In genomic region chr7:139294951-139295555, GRCh38 we compare ENCODE assay signal across 24 cellular contexts.
"Had no signal": no experiment of that assay in that cellular context is flagged by ENCODE, and none has a peak within 500 bp of the region (broad histone marks: within the 10 kb centered on the region; RNA-seq: fewer than 3 reads in every experiment).

No MANE protein-coding gene starts in this region.

- H3K4me3 ChIP-seq: cardiac muscle cell, esophagus squamous epithelium, left ventricle myocardium inferior, mucosa of descending colon, sigmoid colon, spleen, testis had no signal

- DNase-seq: activated CD8-positive, alpha-beta memory T cell treated with anti-CD3 and anti-CD28 coated beads for 24 hours; activated CD8-positive, alpha-beta memory T cell treated with anti-CD3 and anti-CD28 coated beads, Interleukin-2, amount 50 U/mL, for 48 hours; activated gamma-delta T cell; activated T-cell treated with anti-CD3 and anti-CD28 coated beads, Interleukin-2, amount 50 U/mL, for 72 hours; amniotic stem cell; effector memory CD4-positive, alpha-beta T cell; esophagus squamous epithelium; islet precursor cell; left ventricle myocardium inferior; mucosa of descending colon; naive thymus-derived CD8-positive, alpha-beta T cell; sigmoid colon; spleen; stimulated activated CD4-positive, alpha-beta T cell treated with anti-CD3 and anti-CD28 coated beads, Interleukin-4, amount 100 ng/mL, for 4 hours; T-helper 1 cell; T-helper 9 cell; testis had no signal

- H3K4me1 ChIP-seq: esophagus squamous epithelium, left ventricle myocardium inferior, parathyroid adenoma, sigmoid colon, spleen, testis had no signal

- H3K27me3 ChIP-seq: cardiac muscle cell, esophagus squamous epithelium, sigmoid colon, spleen, testis had no signal

- H3K27ac Mint-ChIP-seq: activated naive CD8-positive, alpha-beta T cell; activated T-cell treated with anti-CD3 and anti-CD28 coated beads, Interleukin-2, amount 50 U/mL, for 72 hours; dendritic cell treated with granulocyte-macrophage colony-stimulating factor and Interleukin-4, amounts not matched to agents 40 ng/mL and 50 ng/mL, for 4 days; naive thymus-derived CD8-positive, alpha-beta T cell; stimulated activated memory B cell treated with anti-CD40 and anti-IgM and Interleukin-4, amounts not matched to agents 10 μg/mL and 1 μg/mL and 100 μg/mL, for 72 hours; type B pancreatic cell had no signal

- ATAC-seq: activated CD4-positive, CD25-positive, alpha-beta regulatory T cell treated with anti-CD3 and anti-CD28 coated beads, Interleukin-2, amount 50 U/mL, for 24 hours; activated T-cell treated with anti-CD3 and anti-CD28 coated beads, Interleukin-2, amount 50 U/mL, for 72 hours; mucosa of descending colon; naive thymus-derived CD8-positive, alpha-beta T cell; stimulated activated memory B cell treated with anti-CD40 and anti-IgM and Interleukin-4, amounts not matched to agents 10 μg/mL and 1 μg/mL and 100 μg/mL, for 72 hours had no signal

- H3K9me3 Mint-ChIP-seq: activated T-cell treated with anti-CD3 and anti-CD28 coated beads, Interleukin-2, amount 50 U/mL, for 72 hours; dendritic cell treated with granulocyte-macrophage colony-stimulating factor and Interleukin-4, amounts not matched to agents 40 ng/mL and 50 ng/mL, for 4 days; naive thymus-derived CD8-positive, alpha-beta T cell; stimulated activated memory B cell treated with anti-CD40 and anti-IgM and Interleukin-4, amounts not matched to agents 10 μg/mL and 1 μg/mL and 100 μg/mL, for 72 hours; type B pancreatic cell had no signal

- H3K27me3 Mint-ChIP-seq: activated naive CD8-positive, alpha-beta T cell; dendritic cell treated with granulocyte-macrophage colony-stimulating factor and Interleukin-4, amounts not matched to agents 40 ng/mL and 50 ng/mL, for 4 days; naive thymus-derived CD8-positive, alpha-beta T cell; stimulated activated memory B cell treated with anti-CD40 and anti-IgM and Interleukin-4, amounts not matched to agents 10 μg/mL and 1 μg/mL and 100 μg/mL, for 72 hours; type B pancreatic cell had no signal

- H3K4me3 Mint-ChIP-seq: activated naive CD8-positive, alpha-beta T cell; activated T-cell treated with anti-CD3 and anti-CD28 coated beads, Interleukin-2, amount 50 U/mL, for 72 hours; dendritic cell treated with granulocyte-macrophage colony-stimulating factor and Interleukin-4, amounts not matched to agents 40 ng/mL and 50 ng/mL, for 4 days; naive thymus-derived CD8-positive, alpha-beta T cell; stimulated activated memory B cell treated with anti-CD40 and anti-IgM and Interleukin-4, amounts not matched to agents 10 μg/mL and 1 μg/mL and 100 μg/mL, for 72 hours; type B pancreatic cell had no signal

- H3K4me1 Mint-ChIP-seq: naive thymus-derived CD8-positive, alpha-beta T cell; stimulated activated memory B cell treated with anti-CD40 and anti-IgM and Interleukin-4, amounts not matched to agents 10 μg/mL and 1 μg/mL and 100 μg/mL, for 72 hours had no signal

- H3K9me3 ChIP-seq: esophagus squamous epithelium, left ventricle myocardium inferior, mucosa of descending colon, sigmoid colon, spleen, testis had no signal
